In the genomic region with DNA sequence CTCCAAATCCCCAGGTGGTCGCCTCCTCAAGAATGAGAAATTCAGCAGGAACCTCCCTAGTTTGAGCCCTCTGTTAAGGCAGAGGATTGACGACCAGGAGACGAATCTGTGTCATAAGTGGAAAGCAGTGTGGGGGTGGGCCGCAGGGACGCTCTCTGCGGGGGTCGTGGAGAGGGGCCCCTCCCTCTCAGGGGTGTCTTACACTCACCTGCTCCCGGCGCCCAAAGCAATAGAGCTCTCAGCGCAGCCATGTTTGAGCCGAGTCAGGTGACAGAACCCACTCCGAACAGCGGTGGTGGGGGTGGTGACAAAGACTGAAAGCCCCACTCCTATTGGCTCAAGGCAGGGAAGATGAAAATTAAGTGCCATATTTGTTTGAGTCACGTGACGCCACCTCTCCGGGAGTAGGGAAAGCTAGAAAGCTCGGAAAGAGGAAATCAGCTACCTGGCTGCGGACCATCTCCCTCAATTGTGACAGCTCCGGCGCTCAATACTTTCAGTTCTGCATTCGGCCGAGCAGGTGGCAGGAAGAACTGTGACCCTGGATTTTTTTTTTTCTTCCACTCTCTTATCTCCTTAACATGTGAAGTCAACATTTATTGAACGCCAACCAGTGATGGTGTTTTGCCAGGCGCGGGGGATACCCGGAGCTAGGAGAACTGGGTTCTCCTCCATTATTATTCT, we compare ENCODE assay signal across 1 cellular context.
TF ChIP-seq lines count a peak whose summit lies in the region.

A gene (minus strand): TSS at position 265 of the 684 bp plus-strand sequence. CDS start 627 bp downstream, outside the sequence.

TF ChIP-seq in HepG2, 621 proteins besides CTCF, POLR2A, EP300 and RAD21 (continued from another document and continues in another):
- TF ChIP-seq, protein P1, sequence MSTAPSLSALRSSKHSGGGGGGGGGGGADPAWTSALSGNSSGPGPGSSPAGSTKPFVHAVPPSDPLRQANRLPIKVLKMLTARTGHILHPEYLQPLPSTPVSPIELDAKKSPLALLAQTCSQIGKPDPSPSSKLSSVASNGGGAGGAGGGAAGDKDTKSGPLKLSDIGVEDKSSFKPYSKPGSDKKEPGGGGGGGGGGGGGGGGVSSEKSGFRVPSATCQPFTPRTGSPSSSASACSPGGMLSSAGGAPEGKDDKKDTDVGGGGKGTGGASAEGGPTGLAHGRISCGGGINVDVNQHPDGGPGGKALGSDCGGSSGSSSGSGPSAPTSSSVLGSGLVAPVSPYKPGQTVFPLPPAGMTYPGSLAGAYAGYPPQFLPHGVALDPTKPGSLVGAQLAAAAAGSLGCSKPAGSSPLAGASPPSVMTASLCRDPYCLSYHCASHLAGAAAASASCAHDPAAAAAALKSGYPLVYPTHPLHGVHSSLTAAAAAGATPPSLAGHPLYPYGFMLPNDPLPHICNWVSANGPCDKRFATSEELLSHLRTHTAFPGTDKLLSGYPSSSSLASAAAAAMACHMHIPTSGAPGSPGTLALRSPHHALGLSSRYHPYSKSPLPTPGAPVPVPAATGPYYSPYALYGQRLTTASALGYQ (CRISPR knock-in tag; IDR thresholded peaks at IDR 0.05) = no peak
- TF ChIP-seq, protein P2, sequence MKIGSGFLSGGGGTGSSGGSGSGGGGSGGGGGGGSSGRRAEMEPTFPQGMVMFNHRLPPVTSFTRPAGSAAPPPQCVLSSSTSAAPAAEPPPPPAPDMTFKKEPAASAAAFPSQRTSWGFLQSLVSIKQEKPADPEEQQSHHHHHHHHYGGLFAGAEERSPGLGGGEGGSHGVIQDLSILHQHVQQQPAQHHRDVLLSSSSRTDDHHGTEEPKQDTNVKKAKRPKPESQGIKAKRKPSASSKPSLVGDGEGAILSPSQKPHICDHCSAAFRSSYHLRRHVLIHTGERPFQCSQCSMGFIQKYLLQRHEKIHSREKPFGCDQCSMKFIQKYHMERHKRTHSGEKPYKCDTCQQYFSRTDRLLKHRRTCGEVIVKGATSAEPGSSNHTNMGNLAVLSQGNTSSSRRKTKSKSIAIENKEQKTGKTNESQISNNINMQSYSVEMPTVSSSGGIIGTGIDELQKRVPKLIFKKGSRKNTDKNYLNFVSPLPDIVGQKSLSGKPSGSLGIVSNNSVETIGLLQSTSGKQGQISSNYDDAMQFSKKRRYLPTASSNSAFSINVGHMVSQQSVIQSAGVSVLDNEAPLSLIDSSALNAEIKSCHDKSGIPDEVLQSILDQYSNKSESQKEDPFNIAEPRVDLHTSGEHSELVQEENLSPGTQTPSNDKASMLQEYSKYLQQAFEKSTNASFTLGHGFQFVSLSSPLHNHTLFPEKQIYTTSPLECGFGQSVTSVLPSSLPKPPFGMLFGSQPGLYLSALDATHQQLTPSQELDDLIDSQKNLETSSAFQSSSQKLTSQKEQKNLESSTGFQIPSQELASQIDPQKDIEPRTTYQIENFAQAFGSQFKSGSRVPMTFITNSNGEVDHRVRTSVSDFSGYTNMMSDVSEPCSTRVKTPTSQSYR (CRISPR knock-in tag; IDR thresholded peaks at IDR 0.05; ENCODE audit: borderline replicate concordance) = peak; percentile 73; the same call in 1 of the 2 replicates
- TF ChIP-seq ZNF121 (CRISPR knock-in tag; IDR thresholded peaks at IDR 0.05) (no peak), KDM1A (CRISPR knock-in tag; IDR thresholded peaks at IDR 0.05) (no peak), DMAP1 (CRISPR knock-in tag; IDR thresholded peaks at IDR 0.05) (no peak; the same call in none of the 2 replicates), ZNF703 (CRISPR knock-in tag; IDR thresholded peaks at IDR 0.05; ENCODE audit: borderline replicate concordance) (no peak), CENPX (CRISPR knock-in tag; IDR thresholded peaks at IDR 0.05) (no peak), SRSF9 (IDR thresholded peaks at IDR 0.05; ENCODE audit: borderline replicate concordance, insufficient read depth, low read depth, low read length, poor library complexity, severe bottlenecking) (no peak), CBX1 (IDR thresholded peaks at IDR 0.05; ENCODE audit: low read depth) (no peak), FOXK2 (IDR thresholded peaks at IDR 0.05) (peak; percentile 57; the same call in 1 of the 2 replicates), ZIK1 (CRISPR knock-in tag; IDR thresholded peaks at IDR 0.05; ENCODE audit: borderline replicate concordance, low read depth) (no peak), KLF6 (CRISPR knock-in tag; IDR thresholded peaks at IDR 0.05) (no peak), HOXA9 (CRISPR knock-in tag; IDR thresholded peaks at IDR 0.05; ENCODE audit: borderline replicate concordance) (no peak), ZNF841 (CRISPR knock-in tag; IDR thresholded peaks at IDR 0.05; ENCODE audit: borderline replicate concordance) (no peak), ZSCAN30 (CRISPR knock-in tag; IDR thresholded peaks at IDR 0.05) (no peak), SOX6 (IDR thresholded peaks at IDR 0.05) (no peak), SOX6 (CRISPR knock-in tag; IDR thresholded peaks at IDR 0.05) (peak; percentile 41; the same call in 1 of the 2 replicates), ZNF235 (CRISPR knock-in tag; IDR thresholded peaks at IDR 0.05; ENCODE audit: borderline replicate concordance) (no peak), EHMT2 (IDR thresholded peaks at IDR 0.05; ENCODE audit: borderline replicate concordance, low read depth, low read length) (no peak), HOXA5 (CRISPR knock-in tag; IDR thresholded peaks at IDR 0.05) (peak; percentile 42; the same call in 1 of the 2 replicates), POLR2AphosphoS2 (IDR thresholded peaks at IDR 0.05; ENCODE audit: low read depth, low read length) (no peak), SOX5 (CRISPR knock-in tag; IDR thresholded peaks at IDR 0.05; ENCODE audit: borderline replicate concordance) (peak; percentile 26; the same call in 1 of the 2 replicates), ZFP41 (CRISPR knock-in tag; IDR thresholded peaks at IDR 0.05; ENCODE audit: borderline replicate concordance) (no peak), ZNF589 (CRISPR knock-in tag; conservative IDR thresholded peaks at IDR 0.05) (no peak), ZNF674 (CRISPR knock-in tag; IDR thresholded peaks at IDR 0.05; ENCODE audit: low read depth) (no peak), THAP11 (CRISPR knock-in tag; IDR thresholded peaks at IDR 0.05) (peak; percentile 89), ZNF136 (CRISPR knock-in tag; IDR thresholded peaks at IDR 0.05; ENCODE audit: low read depth) (no peak)
- TF ChIP-seq, protein P3, sequence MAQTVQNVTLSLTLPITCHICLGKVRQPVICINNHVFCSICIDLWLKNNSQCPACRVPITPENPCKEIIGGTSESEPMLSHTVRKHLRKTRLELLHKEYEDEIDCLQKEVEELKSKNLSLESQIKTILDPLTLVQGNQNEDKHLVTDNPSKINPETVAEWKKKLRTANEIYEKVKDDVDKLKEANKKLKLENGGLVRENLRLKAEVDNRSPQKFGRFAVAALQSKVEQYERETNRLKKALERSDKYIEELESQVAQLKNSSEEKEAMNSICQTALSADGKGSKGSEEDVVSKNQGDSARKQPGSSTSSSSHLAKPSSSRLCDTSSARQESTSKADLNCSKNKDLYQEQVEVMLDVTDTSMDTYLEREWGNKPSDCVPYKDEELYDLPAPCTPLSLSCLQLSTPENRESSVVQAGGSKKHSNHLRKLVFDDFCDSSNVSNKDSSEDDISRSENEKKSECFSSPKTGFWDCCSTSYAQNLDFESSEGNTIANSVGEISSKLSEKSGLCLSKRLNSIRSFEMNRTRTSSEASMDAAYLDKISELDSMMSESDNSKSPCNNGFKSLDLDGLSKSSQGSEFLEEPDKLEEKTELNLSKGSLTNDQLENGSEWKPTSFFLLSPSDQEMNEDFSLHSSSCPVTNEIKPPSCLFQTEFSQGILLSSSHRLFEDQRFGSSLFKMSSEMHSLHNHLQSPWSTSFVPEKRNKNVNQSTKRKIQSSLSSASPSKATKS (CRISPR knock-in tag; IDR thresholded peaks at IDR 0.05) = no peak
- TF ChIP-seq, protein P4, sequence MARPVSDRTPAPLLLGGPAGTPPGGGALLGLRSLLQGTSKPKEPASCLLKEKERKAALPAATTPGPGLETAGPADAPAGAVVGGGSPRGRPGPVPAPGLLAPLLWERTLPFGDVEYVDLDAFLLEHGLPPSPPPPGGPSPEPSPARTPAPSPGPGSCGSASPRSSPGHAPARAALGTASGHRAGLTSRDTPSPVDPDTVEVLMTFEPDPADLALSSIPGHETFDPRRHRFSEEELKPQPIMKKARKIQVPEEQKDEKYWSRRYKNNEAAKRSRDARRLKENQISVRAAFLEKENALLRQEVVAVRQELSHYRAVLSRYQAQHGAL (CRISPR knock-in tag; IDR thresholded peaks at IDR 0.05; ENCODE audit: not compliant biosample characterization) = no peak
- TF ChIP-seq, protein P5, sequence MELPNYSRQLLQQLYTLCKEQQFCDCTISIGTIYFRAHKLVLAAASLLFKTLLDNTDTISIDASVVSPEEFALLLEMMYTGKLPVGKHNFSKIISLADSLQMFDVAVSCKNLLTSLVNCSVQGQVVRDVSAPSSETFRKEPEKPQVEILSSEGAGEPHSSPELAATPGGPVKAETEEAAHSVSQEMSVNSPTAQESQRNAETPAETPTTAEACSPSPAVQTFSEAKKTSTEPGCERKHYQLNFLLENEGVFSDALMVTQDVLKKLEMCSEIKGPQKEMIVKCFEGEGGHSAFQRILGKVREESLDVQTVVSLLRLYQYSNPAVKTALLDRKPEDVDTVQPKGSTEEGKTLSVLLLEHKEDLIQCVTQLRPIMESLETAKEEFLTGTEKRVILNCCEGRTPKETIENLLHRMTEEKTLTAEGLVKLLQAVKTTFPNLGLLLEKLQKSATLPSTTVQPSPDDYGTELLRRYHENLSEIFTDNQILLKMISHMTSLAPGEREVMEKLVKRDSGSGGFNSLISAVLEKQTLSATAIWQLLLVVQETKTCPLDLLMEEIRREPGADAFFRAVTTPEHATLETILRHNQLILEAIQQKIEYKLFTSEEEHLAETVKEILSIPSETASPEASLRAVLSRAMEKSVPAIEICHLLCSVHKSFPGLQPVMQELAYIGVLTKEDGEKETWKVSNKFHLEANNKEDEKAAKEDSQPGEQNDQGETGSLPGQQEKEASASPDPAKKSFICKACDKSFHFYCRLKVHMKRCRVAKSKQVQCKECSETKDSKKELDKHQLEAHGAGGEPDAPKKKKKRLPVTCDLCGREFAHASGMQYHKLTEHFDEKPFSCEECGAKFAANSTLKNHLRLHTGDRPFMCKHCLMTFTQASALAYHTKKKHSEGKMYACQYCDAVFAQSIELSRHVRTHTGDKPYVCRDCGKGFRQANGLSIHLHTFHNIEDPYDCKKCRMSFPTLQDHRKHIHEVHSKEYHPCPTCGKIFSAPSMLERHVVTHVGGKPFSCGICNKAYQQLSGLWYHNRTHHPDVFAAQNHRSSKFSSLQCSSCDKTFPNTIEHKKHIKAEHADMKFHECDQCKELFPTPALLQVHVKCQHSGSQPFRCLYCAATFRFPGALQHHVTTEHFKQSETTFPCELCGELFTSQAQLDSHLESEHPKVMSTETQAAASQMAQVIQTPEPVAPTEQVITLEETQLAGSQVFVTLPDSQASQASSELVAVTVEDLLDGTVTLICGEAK (IDR thresholded peaks at IDR 0.05) = no peak
- TF ChIP-seq, protein P5 (CRISPR knock-in tag; IDR thresholded peaks at IDR 0.05) = no peak
- TF ChIP-seq, protein P6, sequence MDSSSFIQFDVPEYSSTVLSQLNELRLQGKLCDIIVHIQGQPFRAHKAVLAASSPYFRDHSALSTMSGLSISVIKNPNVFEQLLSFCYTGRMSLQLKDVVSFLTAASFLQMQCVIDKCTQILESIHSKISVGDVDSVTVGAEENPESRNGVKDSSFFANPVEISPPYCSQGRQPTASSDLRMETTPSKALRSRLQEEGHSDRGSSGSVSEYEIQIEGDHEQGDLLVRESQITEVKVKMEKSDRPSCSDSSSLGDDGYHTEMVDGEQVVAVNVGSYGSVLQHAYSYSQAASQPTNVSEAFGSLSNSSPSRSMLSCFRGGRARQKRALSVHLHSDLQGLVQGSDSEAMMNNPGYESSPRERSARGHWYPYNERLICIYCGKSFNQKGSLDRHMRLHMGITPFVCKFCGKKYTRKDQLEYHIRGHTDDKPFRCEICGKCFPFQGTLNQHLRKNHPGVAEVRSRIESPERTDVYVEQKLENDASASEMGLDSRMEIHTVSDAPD (CRISPR knock-in tag; IDR thresholded peaks at IDR 0.05) = no peak; the same call in 1 of the 2 replicates
- TF ChIP-seq, protein P7, sequence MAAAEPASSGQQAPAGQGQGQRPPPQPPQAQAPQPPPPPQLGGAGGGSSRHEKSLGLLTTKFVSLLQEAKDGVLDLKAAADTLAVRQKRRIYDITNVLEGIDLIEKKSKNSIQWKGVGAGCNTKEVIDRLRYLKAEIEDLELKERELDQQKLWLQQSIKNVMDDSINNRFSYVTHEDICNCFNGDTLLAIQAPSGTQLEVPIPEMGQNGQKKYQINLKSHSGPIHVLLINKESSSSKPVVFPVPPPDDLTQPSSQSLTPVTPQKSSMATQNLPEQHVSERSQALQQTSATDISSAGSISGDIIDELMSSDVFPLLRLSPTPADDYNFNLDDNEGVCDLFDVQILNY (CRISPR knock-in tag; conservative IDR thresholded peaks at IDR 0.05) = no peak
- TF ChIP-seq, protein P8, sequence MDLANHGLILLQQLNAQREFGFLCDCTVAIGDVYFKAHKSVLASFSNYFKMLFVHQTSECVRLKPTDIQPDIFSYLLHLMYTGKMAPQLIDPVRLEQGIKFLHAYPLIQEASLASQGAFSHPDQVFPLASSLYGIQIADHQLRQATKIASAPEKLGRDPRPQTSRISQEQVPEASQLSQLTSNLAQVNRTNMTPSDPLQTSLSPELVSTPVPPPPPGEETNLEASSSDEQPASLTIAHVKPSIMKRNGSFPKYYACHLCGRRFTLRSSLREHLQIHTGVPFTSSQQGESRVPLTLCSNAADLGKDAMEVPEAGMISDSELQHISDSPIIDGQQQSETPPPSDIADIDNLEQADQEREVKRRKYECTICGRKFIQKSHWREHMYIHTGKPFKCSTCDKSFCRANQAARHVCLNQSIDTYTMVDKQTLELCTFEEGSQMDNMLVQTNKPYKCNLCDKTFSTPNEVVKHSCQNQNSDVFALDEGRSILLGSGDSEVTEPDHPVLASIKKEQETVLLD (CRISPR knock-in tag; IDR thresholded peaks at IDR 0.05; ENCODE audit: low read depth) = no peak
